Comparison of ENCODE assay signal across 21 cellular contexts in the genomic region with DNA sequence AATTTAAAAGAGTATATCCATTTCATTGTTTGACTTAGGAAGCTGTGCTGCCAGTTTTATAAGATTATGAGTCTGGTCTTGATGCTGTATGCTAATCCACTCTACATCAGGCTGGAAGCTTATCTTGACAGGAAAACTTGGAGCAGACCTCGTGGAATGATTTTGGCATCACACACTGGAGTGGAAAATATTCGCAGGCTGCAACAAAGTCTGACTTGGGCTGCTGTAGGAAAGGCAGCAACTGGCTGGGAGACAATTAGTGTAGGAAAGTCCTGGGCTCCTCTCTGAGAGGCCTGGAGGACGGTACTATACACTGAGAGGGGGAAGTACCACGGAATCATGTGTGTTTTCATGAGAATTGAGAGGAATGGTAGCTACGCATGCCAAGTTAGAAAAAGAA.
DNase-seq lines count a peak whose midpoint lies in the region; ATAC-seq and TF ChIP-seq lines count a peak whose summit lies in the region.
"Had no signal": no experiment of that assay in that cellular context is flagged by ENCODE, and none has a peak within 500 bp of the region (broad histone marks: within the 10 kb centered on the region; RNA-seq: fewer than 3 reads in every experiment).

No MANE protein-coding gene starts in this region.

- H3K27ac ChIP-seq in heart right ventricle (no peak overlapping the region), neural progenitor cell (no peak overlapping the region)
- H3K27ac ChIP-seq: HL-60, SJCRH30 had no signal

- H2AFZ ChIP-seq in neural progenitor cell (replicated peaks) = peak overlapping the region; percentile 53

- peak in 6 of 8 donors; percentile 37 to 71 (median 58) for ATAC-seq in heart right ventricle
- ATAC-seq in Right ventricle myocardium superior (ENCODE audit: poor library complexity) = no peak
- ATAC-seq: CD8-positive, alpha-beta T cell had no signal

- no peak overlapping the region for H3K4me2 ChIP-seq in neural progenitor cell

- no peak overlapping the region for H3K9ac ChIP-seq in neural progenitor cell

- intact Hi-C loops in heart right ventricle (cut with DNase I) (no loop called here), Right ventricle myocardium superior (cut with DNase I) (no loop called here)

- H3K4me3 ChIP-seq in heart right ventricle (no peak overlapping the region), fibroblast of the aortic adventitia (ENCODE audit: low read depth, low read length) (no peak overlapping the region), neural progenitor cell (no peak overlapping the region)
- H3K4me3 ChIP-seq: SJCRH30 had no signal

- WGBS in heart right ventricle, 2 donors = 34 to 36% methylated on average over 5 of the region's 5 CpGs

- TF ChIP-seq CTCF in heart right ventricle (IDR thresholded peaks at IDR 0.05) = no peak
- TF ChIP-seq CTCF in fibroblast of the aortic adventitia (IDR thresholded peaks at IDR 0.05; ENCODE audit: insufficient read depth, low read length) = no peak
- no peak for TF ChIP-seq CTCF in neural progenitor cell (IDR thresholded peaks at IDR 0.05)

- H3K4me1 Mint-ChIP-seq in neural progenitor cell = peaks cover 9% of the 10 kb centered on the region

- no peak overlapping the region for H3K4me3 Mint-ChIP-seq in neural progenitor cell
- H3K4me3 Mint-ChIP-seq: CD8-positive, alpha-beta T cell had no signal

- no peaks in the 10 kb centered on the region for H3K27me3 ChIP-seq in heart right ventricle
- no peaks in the 10 kb centered on the region for H3K27me3 ChIP-seq in neural progenitor cell
- H3K27me3 ChIP-seq: BE2C, SJCRH30 had no signal

- H3K4me1 ChIP-seq in heart right ventricle (peaks cover 0 to 14% (median 0%) of the 10 kb centered on the region in 9 donors), neural progenitor cell (no peaks in the 10 kb centered on the region)
- H3K4me1 ChIP-seq: BE2C, SJCRH30 had no signal

- no peaks in the 10 kb centered on the region for H4K20me1 ChIP-seq in neural progenitor cell (ENCODE audit: low read depth)

- peak in 1 of 2 donors; percentile 31 for DNase-seq in heart right ventricle
- DNase-seq in Right ventricle myocardium superior = no peak
- DNase-seq in fibroblast of the aortic adventitia (ENCODE audit: low read depth) = peak; percentile 76
- DNase-seq in neural progenitor cell (ENCODE audit: low spot score) = no peak
- no peak for DNase-seq in inferior parietal cortex (ENCODE audit: extremely low spot score)
- DNase-seq in CD1c-positive myeloid dendritic cell (ENCODE audit: extremely low spot score) = no peak
- no peak for DNase-seq in activated CD4-positive, alpha-beta T cell treated with anti-CD3 and anti-CD28 coated beads, Interleukin-2, amount 50 U/mL, for 4 hours
- DNase-seq in C1 segment of cervical spinal cord (lab: John Stamatoyannopoulos, UW) = no peak
- DNase-seq: 8988T; BE2C; CD8-positive, alpha-beta T cell; DMS79; HCEC 1CT; NCI-H1105; NCI-H1694 treated with DMSO at 0.1 percent for 48 hours; NCI-H345; NCI-H526 treated with DMSO at 0.1 percent for 48 hours; NK-92 treated with Interleukin-12 subunit alpha and Interleukin-12 subunit beta, amount 100 ng/mL, for 24 hours; OCI-M1; SJCRH30 had no signal

- no peaks in the 10 kb centered on the region for H3F3A ChIP-seq in neural progenitor cell (ENCODE audit: low read depth)

- H3K36me3 ChIP-seq in heart right ventricle = no peaks in the 10 kb centered on the region
- H3K36me3 ChIP-seq in neural progenitor cell = no peaks in the 10 kb centered on the region
- H3K36me3 ChIP-seq: BE2C, SJCRH30 had no signal

- no peaks in the 10 kb centered on the region for H3K36me3 Mint-ChIP-seq in neural progenitor cell
- H3K36me3 Mint-ChIP-seq: CD8-positive, alpha-beta T cell had no signal

- H3K9me3 Mint-ChIP-seq in neural progenitor cell = peaks cover 3% of the 10 kb centered on the region
- H3K9me3 Mint-ChIP-seq: CD8-positive, alpha-beta T cell had no signal

- H3K27ac Mint-ChIP-seq in neural progenitor cell = no peak overlapping the region
- H3K27ac Mint-ChIP-seq: CD8-positive, alpha-beta T cell had no signal

- H3K9me3 ChIP-seq in heart right ventricle (peaks cover 0 to 6% (median 0%) of the 10 kb centered on the region in 11 donors), neural progenitor cell (ENCODE audit: low read depth) (no peaks in the 10 kb centered on the region)
- H3K9me3 ChIP-seq: BE2C, SJCRH30 had no signal

- H3K79me2 ChIP-seq in neural progenitor cell (ENCODE audit: low read depth) = no peaks in the 10 kb centered on the region

- H3K27me3 Mint-ChIP-seq in neural progenitor cell (ENCODE audit: insufficient read depth, low read depth) = no peaks in the 10 kb centered on the region
